In genomic region chr7:130178251-130178650, GRCh38 we compare ENCODE assay signal across 33 cellular contexts. TPM values are rescaled to one million over a fixed set of nuclear protein-coding genes. Genes with fewer than 3 reads are reported as not detected.
"Had no signal": no experiment of that assay in that cellular context is flagged by ENCODE, and none has a peak within 500 bp of the region (broad histone marks: within the 10 kb centered on the region; RNA-seq: fewer than 3 reads in every experiment).

No MANE protein-coding gene starts in this region.

- H3K36me3 ChIP-seq: ovary, uterus had no signal

- H3K27ac Mint-ChIP-seq: neural progenitor cell; progenitor cell of endocrine pancreas; stimulated activated naive B cell treated with anti-CD40 and anti-IgM and Interleukin-4, amounts not matched to agents 10 μg/mL and 1 μg/mL and 100 μg/mL, for 72 hours; stimulated activated naive CD8-positive, alpha-beta T cell treated with anti-CD3 and anti-CD28 coated beads, Interleukin-15, Interleukin-2, amounts not matched to agents 100 ng/mL and 50 ng/mL, for 24 hours; type B pancreatic cell had no signal

- ATAC-seq: naive thymus-derived CD8-positive, alpha-beta T cell; natural killer cell treated with Interleukin-12 subunit alpha and Interleukin-12 subunit beta and Interleukin-15 and Interleukin-18, amount 100 ng/mL, for 72 hours; psoas muscle; right cardiac atrium; sciatic nerve; stimulated activated effector memory CD8-positive, alpha-beta T cell treated with anti-CD3 and anti-CD28 coated beads, Interleukin-12 subunit alpha, Interleukin-12 subunit beta, amount 100 ng/mL, for 72 hours; stimulated activated naive B cell treated with anti-CD40 and anti-IgM and Interleukin-4, amounts not matched to agents 10 μg/mL and 1 μg/mL and 100 μg/mL, for 72 hours; upper lobe of right lung had no signal

- H3K27me3 ChIP-seq: neural progenitor cell, ovary, stomach, thyroid gland, tibial nerve, upper lobe of right lung, uterus had no signal

- H3K27ac ChIP-seq: neural progenitor cell, ovary, parathyroid adenoma, psoas muscle, skin epidermis, stomach, thoracic aorta, tibial nerve, upper lobe of right lung, uterus had no signal

- H3K9me3 Mint-ChIP-seq: naive B cell; naive thymus-derived CD8-positive, alpha-beta T cell; natural killer cell treated with Interleukin-12 subunit alpha and Interleukin-12 subunit beta and Interleukin-15 and Interleukin-18, amount 100 ng/mL, for 72 hours; neural progenitor cell; stimulated activated effector memory CD8-positive, alpha-beta T cell treated with anti-CD3 and anti-CD28 coated beads, Interleukin-12 subunit alpha, Interleukin-12 subunit beta, amount 100 ng/mL, for 72 hours; stimulated activated naive B cell treated with anti-CD40 and anti-IgM and Interleukin-4, amounts not matched to agents 10 μg/mL and 1 μg/mL and 100 μg/mL, for 72 hours; stimulated activated naive CD8-positive, alpha-beta T cell treated with anti-CD3 and anti-CD28 coated beads, Interleukin-15, Interleukin-2, amounts not matched to agents 100 ng/mL and 50 ng/mL, for 24 hours; type B pancreatic cell had no signal

- DNase-seq: naive B cell; naive thymus-derived CD8-positive, alpha-beta T cell; occipital lobe; ovary; posterior cingulate gyrus; psoas muscle; right cardiac atrium; stimulated activated CD4-positive, alpha-beta T cell treated with anti-CD3 and anti-CD28 coated beads, Interleukin-15, amount 100 ng/mL, for 24 hours; stimulated activated CD4-positive, alpha-beta T cell treated with anti-CD3 and anti-CD28 coated beads, Interleukin-2, amount 100 ng/mL, for 24 hours; stimulated activated CD4-positive, alpha-beta T cell treated with anti-CD3 and anti-CD28 coated beads, Interleukin-2, amount 100 ng/mL, for 48 hours; stimulated activated CD4-positive, alpha-beta T cell treated with anti-CD3 and anti-CD28 coated beads, Interleukin-4, amount 100 ng/mL, for 24 hours; stimulated activated naive B cell treated with anti-CD40 and anti-IgM and Interleukin-4, amounts not matched to agents 10 μg/mL and 1 μg/mL and 100 μg/mL, for 72 hours; stimulated activated naive CD4-positive, alpha-beta T cell treated with Interleukin-2 at 50 U/mL for 16 hours; stomach; thyroid gland; upper lobe of right lung; uterus had no signal

- H3K4me1 ChIP-seq: neural progenitor cell, parathyroid adenoma, psoas muscle, stomach, tibial nerve, upper lobe of right lung, uterus had no signal

- H3K9me3 ChIP-seq: ovary, psoas muscle, stomach, thoracic aorta, thyroid gland, tibial nerve, upper lobe of right lung, uterus had no signal

- H3K27me3 Mint-ChIP-seq: naive B cell; naive thymus-derived CD8-positive, alpha-beta T cell; natural killer cell treated with Interleukin-12 subunit alpha and Interleukin-12 subunit beta and Interleukin-15 and Interleukin-18, amount 100 ng/mL, for 72 hours; progenitor cell of endocrine pancreas; stimulated activated naive B cell treated with anti-CD40 and anti-IgM and Interleukin-4, amounts not matched to agents 10 μg/mL and 1 μg/mL and 100 μg/mL, for 72 hours; stimulated activated naive CD8-positive, alpha-beta T cell treated with anti-CD3 and anti-CD28 coated beads, Interleukin-15, Interleukin-2, amounts not matched to agents 100 ng/mL and 50 ng/mL, for 24 hours; type B pancreatic cell had no signal

- H3K4me1 Mint-ChIP-seq: naive B cell had no signal

- H3K4me3 Mint-ChIP-seq: naive B cell; naive thymus-derived CD8-positive, alpha-beta T cell; natural killer cell treated with Interleukin-12 subunit alpha and Interleukin-12 subunit beta and Interleukin-15 and Interleukin-18, amount 100 ng/mL, for 72 hours; neural progenitor cell; stimulated activated effector memory CD8-positive, alpha-beta T cell treated with anti-CD3 and anti-CD28 coated beads, Interleukin-12 subunit alpha, Interleukin-12 subunit beta, amount 100 ng/mL, for 72 hours; stimulated activated naive B cell treated with anti-CD40 and anti-IgM and Interleukin-4, amounts not matched to agents 10 μg/mL and 1 μg/mL and 100 μg/mL, for 72 hours; stimulated activated naive CD8-positive, alpha-beta T cell treated with anti-CD3 and anti-CD28 coated beads, Interleukin-15, Interleukin-2, amounts not matched to agents 100 ng/mL and 50 ng/mL, for 24 hours; type B pancreatic cell had no signal

- H3K4me3 ChIP-seq: neural progenitor cell, ovary, psoas muscle, skin epidermis, stomach, thoracic aorta, thyroid gland, tibial nerve, upper lobe of right lung, uterus had no signal

RNA-seq across cellular contexts. Expression of gene SSMEM1, which starts 29.4 kb away (rescaled TPM):
- total RNA-seq: naive thymus-derived CD8-positive, alpha-beta T cell; natural killer cell treated with Interleukin-12 subunit alpha and Interleukin-12 subunit beta and Interleukin-15 and Interleukin-18, amount 100 ng/mL, for 72 hours; osteoblast; ovary; progenitor cell of endocrine pancreas; psoas muscle; renal cortical epithelial cell; right cardiac atrium; sciatic nerve; stomach; subcutaneous adipose tissue; temporal lobe; thoracic aorta; thyroid gland; tibial nerve; upper lobe of right lung; urinary bladder; uterus had no signal
